15 cellular contexts compared by ENCODE assay signal in genomic region chr4:14853186-14853946, GRCh38.
DNase-seq lines count a peak whose midpoint lies in the region; ATAC-seq and TF ChIP-seq lines count a peak whose summit lies in the region.
"Had no signal": no experiment of that assay in that cellular context is flagged by ENCODE, and none has a peak within 500 bp of the region (broad histone marks: within the 10 kb centered on the region; RNA-seq: fewer than 3 reads in every experiment).

No MANE protein-coding gene starts in this region.

- H2BK120ac ChIP-seq in neuronal stem cell (ENCODE audit: low read depth, low read length): no peak overlapping the region

- H2AFZ ChIP-seq in neuronal stem cell (ENCODE audit: low read length): no peak overlapping the region

- H3K4me3 ChIP-seq in HUES64 (ENCODE audit: low read length): no peak overlapping the region
- H3K4me3 ChIP-seq in breast epithelium: no peak overlapping the region
- no peak overlapping the region for H3K4me3 ChIP-seq in kidney epithelial cell (ENCODE audit: low read depth, low read length)
- no peak overlapping the region for H3K4me3 ChIP-seq in neuronal stem cell (ENCODE audit: low read length in 2 of 2)
- H3K4me3 ChIP-seq: SJSA1 had no signal

- H4K91ac ChIP-seq in neuronal stem cell (ENCODE audit: low read depth, low read length, poor library complexity): no peak overlapping the region

- H3K9me3 ChIP-seq in HUES64 (ENCODE audit: insufficient read depth, low read depth, low read length) (0 out of 2 replicates have a peak, but pooled peaks cover 3% of the 10 kb centered on the region), breast epithelium (no peaks in the 10 kb centered on the region), neuronal stem cell (replicated peaks in 1 of 2; ENCODE audit: control insufficient read depth in 2 of 2, insufficient read depth in 1 of 2, low read depth in 1 of 2, low read length in 2 of 2) (no peaks in the 10 kb centered on the region)
- H3K9me3 ChIP-seq: SJSA1 had no signal

- no peak overlapping the region for H2BK15ac ChIP-seq in neuronal stem cell (ENCODE audit: low read length)

- intact Hi-C loops in breast epithelium (cut with DNase I; ENCODE audit: low total_unique reads): no loop called here

- TF ChIP-seq POLR2A in breast epithelium (IDR thresholded peaks at IDR 0.05): no peak

- no peak overlapping the region for H3K4me2 ChIP-seq in neuronal stem cell (ENCODE audit: insufficient read depth, low read length, poor library complexity, severe bottlenecking)

- H3K4ac ChIP-seq in neuronal stem cell (ENCODE audit: low read length): no peak overlapping the region

- H3K27ac ChIP-seq in HUES64 (ENCODE audit: low read depth, low read length) (peak overlapping the region; percentile 72), breast epithelium (peak overlapping the region; percentile 31 to 34), neuronal stem cell (replicated peaks; ENCODE audit: low read length) (no peak overlapping the region)
- H3K27ac ChIP-seq: SJSA1 had no signal

- H3K23ac ChIP-seq in neuronal stem cell (ENCODE audit: low read depth, low read length, poor library complexity): no peak overlapping the region

- TF ChIP-seq CTCF in breast epithelium (IDR thresholded peaks at IDR 0.05) (no peak), kidney epithelial cell (IDR thresholded peaks at IDR 0.05; ENCODE audit: insufficient read depth, low read length, poor library complexity, severe bottlenecking) (no peak)

- DNase-seq in AG08395 (ENCODE audit: low spot score) (peak; percentile 87), breast epithelium (ENCODE audit: low spot score in 2 of 2) (peak in 1 of 2 donors; percentile 53), kidney epithelial cell (ENCODE audit: low read depth) (peak; percentile 43), neuronal stem cell (ENCODE audit: low spot score) (no peak), anterior cingulate cortex (lab: John Stamatoyannopoulos, UW) (no peak)
- DNase-seq: activated CD4-positive, alpha-beta T cell treated with anti-CD3 and anti-CD28 coated beads, Interleukin-2, amount 10 ng/mL, durations not matched to agents 24 days and 14 days; activated naive CD4-positive, alpha-beta T cell treated with anti-CD3 and anti-CD28 coated beads, Interleukin-2, amount 10 ng/mL, durations not matched to agents 7 days and 5 days; effector CD8-positive, alpha-beta T cell; NCI-H446 had no signal

- no peak overlapping the region for H3K18ac ChIP-seq in neuronal stem cell (ENCODE audit: low read length)

- H2AK5ac ChIP-seq in neuronal stem cell (ENCODE audit: low read depth, low read length): no peak overlapping the region

- H4K8ac ChIP-seq in neuronal stem cell (ENCODE audit: low read depth, low read length): no peak overlapping the region

- no peak for ATAC-seq in GM19328 (IDR thresholded peaks at IDR 0.05; ENCODE audit: unreplicated experiment)
- no peak for ATAC-seq in HG03521 (IDR thresholded peaks at IDR 0.05; ENCODE audit: unreplicated experiment)
- ATAC-seq: natural killer cell treated with Interleukin-12 subunit alpha and Interleukin-12 subunit beta and Interleukin-15 and Interleukin-18, amount 100 ng/mL, for 72 hours; stimulated activated memory B cell treated with anti-CD40 and anti-IgM and Interleukin-4, amounts not matched to agents 10 μg/mL and 1 μg/mL and 100 μg/mL, for 72 hours had no signal

- H3K27me3 ChIP-seq in HUES64 (ENCODE audit: insufficient read depth, low read length) (no peaks in the 10 kb centered on the region), breast epithelium (no peaks in the 10 kb centered on the region), kidney epithelial cell (ENCODE audit: control insufficient read depth, insufficient read depth, low read length) (no peaks in the 10 kb centered on the region), neuronal stem cell (ENCODE audit: control insufficient read depth in 3 of 3, insufficient read depth in 3 of 3, low read depth in 1 of 3, low read length in 3 of 3) (no peaks in the 10 kb centered on the region)
- H3K27me3 ChIP-seq: SJSA1 had no signal

- no peak overlapping the region for H2BK12ac ChIP-seq in neuronal stem cell (ENCODE audit: low read length)

- WGBS in HUES64: 93% methylated on average over 2 of the region's 2 CpGs
- whole genome bisulfite sequencing in neuronal stem cell (ENCODE audit: extremely low coverage in 2 of 2, insufficient read length in 2 of 2, insufficient replicate concordance in 1 of 2), 2 donors: no CpG with 5 or more reads among the region's 2 CpGs

- H3K36me3 ChIP-seq in HUES64 (ENCODE audit: insufficient read depth, low read length) (no peaks in the 10 kb centered on the region), breast epithelium (no peaks in the 10 kb centered on the region), kidney epithelial cell (ENCODE audit: control insufficient read depth, insufficient read depth, low read length) (no peaks in the 10 kb centered on the region), neuronal stem cell (replicated peaks in 1 of 2; ENCODE audit: control insufficient read depth in 2 of 2, insufficient read depth in 2 of 2, low read length in 2 of 2) (no peaks in the 10 kb centered on the region)
- H3K36me3 ChIP-seq: SJSA1 had no signal

- H3K14ac ChIP-seq in neuronal stem cell (ENCODE audit: low read length): no peak overlapping the region

- H3K9ac ChIP-seq in HUES64 (ENCODE audit: low read depth, low read length) (no peak overlapping the region), neuronal stem cell (ENCODE audit: low read depth, low read length, poor library complexity) (no peak overlapping the region)

- no peaks in the 10 kb centered on the region for H3K79me1 ChIP-seq in neuronal stem cell (ENCODE audit: low read depth, low read length)

- H3K4me1 ChIP-seq in HUES64 (ENCODE audit: insufficient read depth, low read length): peaks cover 5% of the 10 kb centered on the region
- H3K4me1 ChIP-seq in breast epithelium: no peaks in the 10 kb centered on the region
- no peaks in the 10 kb centered on the region for H3K4me1 ChIP-seq in neuronal stem cell (ENCODE audit: control insufficient read depth in 2 of 2, insufficient read depth in 1 of 2, low read depth in 1 of 2, low read length in 2 of 2)
- H3K4me1 ChIP-seq: SJSA1 had no signal

- H2BK5ac ChIP-seq in neuronal stem cell (ENCODE audit: low read length): no peak overlapping the region

Comparison
In these comparisons a context has a peak if more than half of its experiments do, and no peak if none do; other contexts are left out.
1. DNase-seq: peak in AG08395 (single experiment) and kidney epithelial cell (single experiment); none in neuronal stem cell (single experiment) and anterior cingulate cortex (0 of 58).